Comparison of ENCODE assay signal across 16 cellular contexts in genomic region chr21:45418301-45419071, GRCh38. TPM values are rescaled to one million over a fixed set of nuclear protein-coding genes. Genes with fewer than 3 reads are reported as not detected.
DNase-seq lines count a peak whose midpoint lies in the region; ATAC-seq and TF ChIP-seq lines count a peak whose summit lies in the region.
"Had no signal": no experiment of that assay in that cellular context is flagged by ENCODE, and none has a peak within 500 bp of the region (broad histone marks: within the 10 kb centered on the region; RNA-seq: fewer than 3 reads in every experiment).

No MANE protein-coding gene starts in this region.

- 0 out of 2 replicates have a peak, but pooled peaks cover 6% of the 10 kb centered on the region for H3F3A ChIP-seq in GM23338 (replicated peaks; ENCODE audit: low read depth)

- no peaks in the 10 kb centered on the region for H3K9me2 ChIP-seq in GM23338 (ENCODE audit: insufficient read depth)
- no peaks in the 10 kb centered on the region for H3K9me2 ChIP-seq in hepatocyte (replicated peaks; ENCODE audit: insufficient read depth)

- no peak overlapping the region for H3K4me3 Mint-ChIP-seq in GM23338
- H3K4me3 Mint-ChIP-seq: activated naive CD8-positive, alpha-beta T cell treated with anti-CD3 and anti-CD28 coated beads, Interleukin-2, amount 10 ng/mL, durations not matched to agents 7 days and 5 days; activated T-helper 1 cell treated with anti-CD3 and anti-CD28 coated beads, Interleukin-12 subunit alpha, Interleukin-12 subunit beta, Interleukin-2, Interleukin-4 antibody, amounts not matched to agents 30 ng/mL and 10 ng/mL and 1 ng/mL, durations not matched to agents 14 hours and 24 hours and 36 hours had no signal

- H3K79me2 ChIP-seq in GM23338 (replicated peaks; ENCODE audit: insufficient read depth) (peaks cover 99% of the 10 kb centered on the region), hepatocyte (peaks cover 84% of the 10 kb centered on the region)

- no peaks in the 10 kb centered on the region for H3K9me3 Mint-ChIP-seq in GM23338
- H3K9me3 Mint-ChIP-seq: activated naive CD8-positive, alpha-beta T cell treated with anti-CD3 and anti-CD28 coated beads, Interleukin-2, amount 10 ng/mL, durations not matched to agents 7 days and 5 days; activated T-helper 1 cell treated with anti-CD3 and anti-CD28 coated beads, Interleukin-12 subunit alpha, Interleukin-12 subunit beta, Interleukin-2, Interleukin-4 antibody, amounts not matched to agents 30 ng/mL and 10 ng/mL and 1 ng/mL, durations not matched to agents 14 hours and 24 hours and 36 hours; CD4-positive, alpha-beta memory T cell had no signal

- TF ChIP-seq POLR2A in body of pancreas (IDR thresholded peaks at IDR 0.05), result no peak

- intact Hi-C loops in body of pancreas (cut with DNase I), result loop anchor here (10.0 kb wide), 1 partner anchor 94 kb away; no protein-coding TSS in a partner anchor

- no peaks in the 10 kb centered on the region for H3K9me3 ChIP-seq in body of pancreas
- H3K9me3 ChIP-seq in hepatocyte (ENCODE audit: low read depth), result no peaks in the 10 kb centered on the region
- H3K9me3 ChIP-seq: upper lobe of right lung had no signal

- no peaks in the 10 kb centered on the region for H3K27me3 ChIP-seq in GM23338 (ENCODE audit: insufficient read depth)
- H3K27me3 ChIP-seq in body of pancreas, result no peaks in the 10 kb centered on the region
- H3K27me3 ChIP-seq in hepatocyte, result no peaks in the 10 kb centered on the region
- H3K27me3 ChIP-seq: upper lobe of right lung had no signal

- H3K4me1 ChIP-seq in GM23338 (ENCODE audit: insufficient read depth), result peaks cover 34% of the 10 kb centered on the region
- peaks cover 87% of the 10 kb centered on the region for H3K4me1 ChIP-seq in body of pancreas
- H3K4me1 ChIP-seq in hepatocyte (ENCODE audit: insufficient read depth), result peaks cover 8% of the 10 kb centered on the region

- TF ChIP-seq CTCF in GM23338 (conservative IDR thresholded peaks at IDR 0.05; ENCODE audit: low read depth in 2 of 2) (no peak), body of pancreas (IDR thresholded peaks at IDR 0.05) (no peak), hepatocyte (IDR thresholded peaks at IDR 0.05; ENCODE audit: poor library complexity) (no peak)

- no peaks in the 10 kb centered on the region for H3K36me3 ChIP-seq in GM23338 (ENCODE audit: insufficient read depth)
- no peaks in the 10 kb centered on the region for H3K36me3 ChIP-seq in body of pancreas (replicated peaks in 1 of 2; ENCODE audit: insufficient read depth in 1 of 2, low read depth in 2 of 2)
- H3K36me3 ChIP-seq in hepatocyte (replicated peaks; ENCODE audit: insufficient read depth, low read depth), result no peaks in the 10 kb centered on the region
- H3K36me3 ChIP-seq: upper lobe of right lung had no signal

- DNase-seq in GM23338 (ENCODE audit: low spot score) (no peak), body of pancreas (peak in 2 of 4 donors; percentile 20 to 27), hepatocyte (ENCODE audit: low spot score) (peak; percentile 4), retina (peak; percentile 72), OCI-M2 (lab: John Stamatoyannopoulos, UW; ENCODE audit: unreplicated experiment) (no peak)
- no peak for DNase-seq in stimulated activated CD4-positive, alpha-beta T cell treated with anti-CD3 and anti-CD28 coated beads, Interleukin-4, amount 100 ng/mL, for 24 hours
- DNase-seq: activated naive CD8-positive, alpha-beta T cell treated with anti-CD3 and anti-CD28 coated beads, Interleukin-2, amount 10 ng/mL, durations not matched to agents 7 days and 5 days; DMS79 treated with DMSO at 0.1 percent for 48 hours; NCI-H1436; stimulated activated naive CD8-positive, alpha-beta T cell treated with anti-CD3 and anti-CD28 coated beads, Interleukin-15, Interleukin-2, amounts not matched to agents 100 U/mL and 50 U/mL, for 24 hours; upper lobe of right lung had no signal

- peak overlapping the region; percentile 67 for H3K27ac Mint-ChIP-seq in GM23338
- H3K27ac Mint-ChIP-seq: activated T-helper 1 cell treated with anti-CD3 and anti-CD28 coated beads, Interleukin-12 subunit alpha, Interleukin-12 subunit beta, Interleukin-2, Interleukin-4 antibody, amounts not matched to agents 30 ng/mL and 10 ng/mL and 1 ng/mL, durations not matched to agents 14 hours and 24 hours and 36 hours had no signal

- no peak overlapping the region for H3K4me3 ChIP-seq in GM23338
- H3K4me3 ChIP-seq in body of pancreas, result no peak overlapping the region
- H3K4me3 ChIP-seq in hepatocyte, result no peak overlapping the region
- H3K4me3 ChIP-seq: upper lobe of right lung had no signal

- H3K4me1 Mint-ChIP-seq in GM23338, result peaks cover 49% of the 10 kb centered on the region
- H3K4me1 Mint-ChIP-seq: activated naive CD8-positive, alpha-beta T cell treated with anti-CD3 and anti-CD28 coated beads, Interleukin-2, amount 10 ng/mL, durations not matched to agents 7 days and 5 days had no signal

- 0 out of 2 replicates have a peak overlapping the region, but pooled peaks have one; percentile 55 for H3K27ac ChIP-seq in GM23338 (ENCODE audit: low read depth)
- peak overlapping the region in 3 of 4 donors; percentile 63 to 80 (median 72) for H3K27ac ChIP-seq in body of pancreas
- no peak overlapping the region for H3K27ac ChIP-seq in hepatocyte
- H3K27ac ChIP-seq: upper lobe of right lung, VCaP had no signal

- H3K36me3 Mint-ChIP-seq in GM23338 (ENCODE audit: low read depth), result peaks cover 4% of the 10 kb centered on the region
- H3K36me3 Mint-ChIP-seq: activated naive CD8-positive, alpha-beta T cell treated with anti-CD3 and anti-CD28 coated beads, Interleukin-2, amount 10 ng/mL, durations not matched to agents 7 days and 5 days; CD4-positive, alpha-beta memory T cell had no signal

- H2AFZ ChIP-seq in GM23338, result no peak overlapping the region
- H2AFZ ChIP-seq in hepatocyte, result no peak overlapping the region

- H3K27me3 Mint-ChIP-seq in GM23338 (ENCODE audit: insufficient read depth, low read depth, poor library complexity), result peaks cover 12% of the 10 kb centered on the region
- H3K27me3 Mint-ChIP-seq: activated naive CD8-positive, alpha-beta T cell treated with anti-CD3 and anti-CD28 coated beads, Interleukin-2, amount 10 ng/mL, durations not matched to agents 7 days and 5 days had no signal

- WGBS in body of pancreas, 2 donors, result 20 to 37% methylated on average over 3 to 31 of the region's 34 CpGs
- 88% methylated on average over 32 of the region's 34 CpGs for WGBS in hepatocyte (ENCODE audit: low lambda C conversion rate, missing lambda C conversion rate)

- H4K20me1 ChIP-seq in GM23338 (replicated peaks; ENCODE audit: insufficient read depth) (peaks cover 37% of the 10 kb centered on the region), hepatocyte (ENCODE audit: insufficient read depth, poor library complexity, severe bottlenecking) (no peaks in the 10 kb centered on the region)

- ATAC-seq in GM23338, result no peak
- ATAC-seq in body of pancreas, result no peak
- no peak for ATAC-seq in HG02763 (IDR thresholded peaks at IDR 0.05; ENCODE audit: unreplicated experiment)
- no peak for ATAC-seq in GM18498 (IDR thresholded peaks at IDR 0.05; ENCODE audit: unreplicated experiment)
- ATAC-seq: stimulated activated naive CD8-positive, alpha-beta T cell treated with anti-CD3 and anti-CD28 coated beads, Interleukin-15, Interleukin-2, amounts not matched to agents 100 U/mL and 50 U/mL, for 24 hours; upper lobe of right lung had no signal

- no peak overlapping the region for H3K4me2 ChIP-seq in GM23338
- no peak overlapping the region for H3K4me2 ChIP-seq in hepatocyte

TF ChIP-seq in GM23338, 12 proteins besides CTCF, POLR2A, EP300 and RAD21 (continues in another document):
- no peak for TF ChIP-seq JUNB (IDR thresholded peaks at IDR 0.05; ENCODE audit: unreplicated experiment)
- TF ChIP-seq NANOG (IDR thresholded peaks at IDR 0.05; ENCODE audit: borderline replicate concordance), result no peak
- TF ChIP-seq REST (IDR thresholded peaks at IDR 0.05; ENCODE audit: unreplicated experiment), result no peak
- TF ChIP-seq EZH2 (IDR thresholded peaks at IDR 0.05; ENCODE audit: low read depth, unreplicated experiment), result no peak
- TF ChIP-seq CREB1 (CRISPR knock-in tag; IDR thresholded peaks at IDR 0.05; ENCODE audit: low read depth), result no peak
- no peak for TF ChIP-seq STAT1 (IDR thresholded peaks at IDR 0.05; ENCODE audit: unreplicated experiment)

RNA-seq across cellular contexts. Expression of gene COL18A1, which starts 13.5 kb away (rescaled TPM):
- total RNA-seq in GM23338 (2014; rRNA removed; shearing (Covaris generic)), result 287 and 430 TPM in 2 replicates
- polyA plus RNA-seq in GM23338 (2016; fragmentation: Nextera tagmentation; extraction: Ambion mirVana) (38.4 and 45.1 TPM in 2 replicates), hepatocyte (140 and 178 TPM in 2 replicates)
- total RNA-seq in body of pancreas (100 to 1,000 TPM; 108 to 284 TPM), hepatocyte (67.3 and 97.1 TPM in 2 replicates)

Comparison
In these comparisons a context has a peak if more than half of its experiments do, and no peak if none do; other contexts are left out.
1. DNase-seq: peak in hepatocyte (single experiment) and retina (single experiment); none in GM23338 (single experiment), stimulated activated CD4-positive, alpha-beta T cell treated with anti-CD3 and anti-CD28 coated beads, Interleukin-4, amount 100 ng/mL, for 24 hours (single experiment) and OCI-M2 (single experiment).